21 cellular contexts compared by ENCODE assay signal in genomic region chr7:121420976-121421375, GRCh38. TPM values are rescaled to one million over a fixed set of nuclear protein-coding genes. Genes with fewer than 3 reads are reported as not detected.
DNase-seq lines count a peak whose midpoint lies in the region; ATAC-seq and TF ChIP-seq lines count a peak whose summit lies in the region.
"Had no signal": no experiment of that assay in that cellular context is flagged by ENCODE, and none has a peak within 500 bp of the region (broad histone marks: within the 10 kb centered on the region; RNA-seq: fewer than 3 reads in every experiment).

No MANE protein-coding gene starts in this region.

- no peak for TF ChIP-seq POLR2A in Peyer's patch (IDR thresholded peaks at IDR 0.05)
- TF ChIP-seq POLR2A in lower leg skin (IDR thresholded peaks at IDR 0.05) = no peak

- H4K20me1 ChIP-seq in smooth muscle cell (ENCODE audit: low read depth) = peaks cover 87% of the 10 kb centered on the region

- peak overlapping the region in 1 of 2 donors; percentile 32 for H3K27ac Mint-ChIP-seq in natural killer cell treated with Interleukin-12 subunit alpha and Interleukin-12 subunit beta and Interleukin-15 and Interleukin-18, amount 100 ng/mL, for 72 hours
- no peak overlapping the region for H3K27ac Mint-ChIP-seq in activated T-helper 17 cell treated with anti-CD3 and anti-CD28 coated beads, Interleukin-2, amount 50 U/mL, for 72 hours
- H3K27ac Mint-ChIP-seq: activated CD8-positive, alpha-beta T cell treated with anti-CD3 and anti-CD28 coated beads, Interleukin-2, amount 10 ng/mL, durations not matched to agents 7 days and 5 days; activated naive CD4-positive, alpha-beta T cell treated with anti-CD3 and anti-CD28 coated beads, Interleukin-2, amount 10 ng/mL, durations not matched to agents 7 days and 5 days; T-helper 2 cell treated with Interferon-gamma antibody and Interleukin-4, amounts not matched to agents 5 μg/mL and 100 μg/mL, for 36 hours had no signal

- TF ChIP-seq CTCF in Peyer's patch (IDR thresholded peaks at IDR 0.05) (no peak), foreskin keratinocyte (conservative IDR thresholded peaks at IDR 0.05) (no peak), smooth muscle cell (IDR thresholded peaks at IDR 0.05; ENCODE audit: borderline replicate concordance, insufficient read depth, poor library complexity, severe bottlenecking) (no peak), lower leg skin (IDR thresholded peaks at IDR 0.05) (no peak)

- H3K4me3 Mint-ChIP-seq in natural killer cell treated with Interleukin-12 subunit alpha and Interleukin-12 subunit beta and Interleukin-15 and Interleukin-18, amount 100 ng/mL, for 72 hours = no peak overlapping the region
- H3K4me3 Mint-ChIP-seq in activated T-helper 17 cell treated with anti-CD3 and anti-CD28 coated beads, Interleukin-2, amount 50 U/mL, for 72 hours = no peak overlapping the region
- H3K4me3 Mint-ChIP-seq: activated CD8-positive, alpha-beta T cell treated with anti-CD3 and anti-CD28 coated beads, Interleukin-2, amount 10 ng/mL, durations not matched to agents 7 days and 5 days; activated naive CD4-positive, alpha-beta T cell treated with anti-CD3 and anti-CD28 coated beads, Interleukin-2, amount 10 ng/mL, durations not matched to agents 7 days and 5 days; T-helper 2 cell treated with Interferon-gamma antibody and Interleukin-4, amounts not matched to agents 5 μg/mL and 100 μg/mL, for 36 hours had no signal

- H3K36me3 Mint-ChIP-seq in natural killer cell treated with Interleukin-12 subunit alpha and Interleukin-12 subunit beta and Interleukin-15 and Interleukin-18, amount 100 ng/mL, for 72 hours = no peaks in the 10 kb centered on the region
- H3K36me3 Mint-ChIP-seq in activated T-helper 17 cell treated with anti-CD3 and anti-CD28 coated beads, Interleukin-2, amount 50 U/mL, for 72 hours (ENCODE audit: low read depth) = no peaks in the 10 kb centered on the region
- H3K36me3 Mint-ChIP-seq: activated naive CD4-positive, alpha-beta T cell treated with anti-CD3 and anti-CD28 coated beads, Interleukin-2, amount 10 ng/mL, durations not matched to agents 7 days and 5 days had no signal

- no peaks in the 10 kb centered on the region for H3K79me2 ChIP-seq in smooth muscle cell (ENCODE audit: low read depth)

- no peak overlapping the region for H2AFZ ChIP-seq in smooth muscle cell (ENCODE audit: low read depth)

- H3K27me3 Mint-ChIP-seq in natural killer cell treated with Interleukin-12 subunit alpha and Interleukin-12 subunit beta and Interleukin-15 and Interleukin-18, amount 100 ng/mL, for 72 hours = no peaks in the 10 kb centered on the region
- H3K27me3 Mint-ChIP-seq in activated T-helper 17 cell treated with anti-CD3 and anti-CD28 coated beads, Interleukin-2, amount 50 U/mL, for 72 hours = peaks cover 11% of the 10 kb centered on the region

- peaks cover 0 to 16% (median 0%) of the 10 kb centered on the region in 4 donors for H3K4me1 ChIP-seq in Peyer's patch
- H3K4me1 ChIP-seq in foreskin keratinocyte = no peaks in the 10 kb centered on the region
- no peaks in the 10 kb centered on the region for H3K4me1 ChIP-seq in smooth muscle cell (ENCODE audit: low read depth)
- H3K4me1 ChIP-seq: adrenal gland, gastroesophageal sphincter had no signal

- H3K9me3 Mint-ChIP-seq in natural killer cell treated with Interleukin-12 subunit alpha and Interleukin-12 subunit beta and Interleukin-15 and Interleukin-18, amount 100 ng/mL, for 72 hours = no peaks in the 10 kb centered on the region
- H3K9me3 Mint-ChIP-seq in activated T-helper 17 cell treated with anti-CD3 and anti-CD28 coated beads, Interleukin-2, amount 50 U/mL, for 72 hours = no peaks in the 10 kb centered on the region
- H3K9me3 Mint-ChIP-seq: activated naive CD4-positive, alpha-beta T cell treated with anti-CD3 and anti-CD28 coated beads, Interleukin-2, amount 10 ng/mL, durations not matched to agents 7 days and 5 days; T-helper 2 cell treated with Interferon-gamma antibody and Interleukin-4, amounts not matched to agents 5 μg/mL and 100 μg/mL, for 36 hours had no signal

- H3K4me3 ChIP-seq in Peyer's patch (no peak overlapping the region), smooth muscle cell (no peak overlapping the region), lower leg skin (ENCODE audit: low read depth, poor library complexity, severe bottlenecking) (no peak overlapping the region)
- H3K4me3 ChIP-seq: adrenal gland, gastroesophageal sphincter, MG63, skin epidermis had no signal

- 68% methylated on average over 3 of the region's 3 CpGs for WGBS in smooth muscle cell (ENCODE audit: low lambda C conversion rate)
- 63 to 66% methylated on average over 3 of the region's 3 CpGs for WGBS in lower leg skin, 2 donors

- H3K27me3 ChIP-seq in Peyer's patch (no peaks in the 10 kb centered on the region), foreskin keratinocyte (no peaks in the 10 kb centered on the region), smooth muscle cell (ENCODE audit: low read depth) (no peaks in the 10 kb centered on the region)
- H3K27me3 ChIP-seq: adrenal gland, gastroesophageal sphincter, MG63 had no signal

- ATAC-seq in foreskin keratinocyte = peak; percentile 92
- ATAC-seq in natural killer cell treated with Interleukin-12 subunit alpha and Interleukin-12 subunit beta and Interleukin-15 and Interleukin-18, amount 100 ng/mL, for 72 hours = no peak
- ATAC-seq in activated T-helper 17 cell treated with anti-CD3 and anti-CD28 coated beads, Interleukin-2, amount 50 U/mL, for 72 hours (replicated peaks) = no peak
- ATAC-seq: activated CD8-positive, alpha-beta T cell treated with anti-CD3 and anti-CD28 coated beads, Interleukin-2, amount 10 ng/mL, durations not matched to agents 7 days and 5 days; gastroesophageal sphincter had no signal

- H3K9me3 ChIP-seq in Peyer's patch (no peaks in the 10 kb centered on the region), smooth muscle cell (replicated peaks; ENCODE audit: low read depth) (no peaks in the 10 kb centered on the region)
- H3K9me3 ChIP-seq: adrenal gland, gastroesophageal sphincter, MG63 had no signal

- DNase-seq in DMS53 treated with DMSO at 0.1 percent for 48 hours (lab: John Stamatoyannopoulos, UW; ENCODE audit: unreplicated experiment) (peak; percentile 79), Peyer's patch (peak in 1 of 3 donors; percentile 49), foreskin keratinocyte (peak; percentile 47 to 73), smooth muscle cell (lab: John Stamatoyannopoulos, UW; ENCODE audit: unreplicated experiment) (no peak), lower leg skin (ENCODE audit: low spot score in 2 of 2) (no peak)
- no peak for DNase-seq in natural killer cell treated with Interleukin-12 subunit alpha and Interleukin-12 subunit beta and Interleukin-15 and Interleukin-18, amount 100 ng/mL, for 72 hours (ENCODE audit: low spot score)
- DNase-seq: activated CD4-positive, alpha-beta T cell treated with anti-CD3 and anti-CD28 coated beads for 4 hours; activated CD8-positive, alpha-beta T cell treated with anti-CD3 and anti-CD28 coated beads, Interleukin-2, amount 10 ng/mL, durations not matched to agents 7 days and 5 days; activated naive CD4-positive, alpha-beta T cell treated with anti-CD3 and anti-CD28 coated beads, Interleukin-2, amount 10 ng/mL, durations not matched to agents 7 days and 5 days; adrenal gland; cerebellar nuclear complex; MG63; NCI-H1930; NCI-H526; OCI-M1; Right ventricle myocardium superior; stimulated activated naive CD4-positive, alpha-beta T cell treated with Interleukin-2 at 50 U/mL for 16 hours had no signal

- no peak overlapping the region for H3K9ac ChIP-seq in smooth muscle cell (ENCODE audit: low read depth)

- H3K4me2 ChIP-seq in smooth muscle cell = no peak overlapping the region

- H3K4me1 Mint-ChIP-seq in natural killer cell treated with Interleukin-12 subunit alpha and Interleukin-12 subunit beta and Interleukin-15 and Interleukin-18, amount 100 ng/mL, for 72 hours (ENCODE audit: low read depth in 2 of 2) = no peaks in the 10 kb centered on the region
- H3K4me1 Mint-ChIP-seq in activated T-helper 17 cell treated with anti-CD3 and anti-CD28 coated beads, Interleukin-2, amount 50 U/mL, for 72 hours = no peaks in the 10 kb centered on the region
- H3K4me1 Mint-ChIP-seq: activated naive CD4-positive, alpha-beta T cell treated with anti-CD3 and anti-CD28 coated beads, Interleukin-2, amount 10 ng/mL, durations not matched to agents 7 days and 5 days had no signal

- intact Hi-C loops in lower leg skin (cut with DNase I; ENCODE audit: low total_unique reads) = no loop called here

- H3K27ac ChIP-seq in Peyer's patch (peak overlapping the region in 3 of 4 donors; percentile 2 to 89 (median 76)), foreskin keratinocyte (no peak overlapping the region), smooth muscle cell (ENCODE audit: low read depth) (peak overlapping the region; percentile 23)
- H3K27ac ChIP-seq: adrenal gland, gastroesophageal sphincter had no signal

- no peaks in the 10 kb centered on the region for H3K36me3 ChIP-seq in Peyer's patch
- no peaks in the 10 kb centered on the region for H3K36me3 ChIP-seq in smooth muscle cell (ENCODE audit: low read depth)
- H3K36me3 ChIP-seq: adrenal gland, gastroesophageal sphincter, MG63 had no signal

- H3F3A ChIP-seq in smooth muscle cell (ENCODE audit: low read depth) = no peaks in the 10 kb centered on the region

RNA-seq across cellular contexts. Expression of gene FAM3C, which starts 24.9 kb away (rescaled TPM):
- total RNA-seq in Peyer's patch (100 to 1,000 TPM in 3 of 4 donors, 10 to 100 TPM in 1; 20.6 to 204 (median 149) TPM), foreskin keratinocyte (43.5 and 49.6 TPM in 2 replicates), smooth muscle cell (101 and 126 TPM in 2 replicates), lower leg skin (10 to 100 TPM; 34.9 to 46.8 (median 41.0) TPM)
- polyA plus RNA-seq in foreskin keratinocyte (27.3 and 36.0 TPM in 2 replicates), smooth muscle cell (81.2 and 83.9 TPM in 2 replicates)
- 10 to 100 TPM; 52.5 to 71.4 TPM for total RNA-seq in natural killer cell treated with Interleukin-12 subunit alpha and Interleukin-12 subunit beta and Interleukin-15 and Interleukin-18, amount 100 ng/mL, for 72 hours
- 10 to 100 TPM; 18.5 to 22.8 TPM for total RNA-seq in activated T-helper 17 cell treated with anti-CD3 and anti-CD28 coated beads, Interleukin-2, amount 50 U/mL, for 72 hours

Comparison
In these comparisons a context has a peak if more than half of its experiments do, and no peak if none do; other contexts are left out.
1. DNase-seq: peak in DMS53 treated with DMSO at 0.1 percent for 48 hours (single experiment) and foreskin keratinocyte (2 of 2); none in smooth muscle cell (single experiment), lower leg skin (0 of 2) and natural killer cell treated with Interleukin-12 subunit alpha and Interleukin-12 subunit beta and Interleukin-15 and Interleukin-18, amount 100 ng/mL, for 72 hours (single experiment).